In the genomic region with DNA sequence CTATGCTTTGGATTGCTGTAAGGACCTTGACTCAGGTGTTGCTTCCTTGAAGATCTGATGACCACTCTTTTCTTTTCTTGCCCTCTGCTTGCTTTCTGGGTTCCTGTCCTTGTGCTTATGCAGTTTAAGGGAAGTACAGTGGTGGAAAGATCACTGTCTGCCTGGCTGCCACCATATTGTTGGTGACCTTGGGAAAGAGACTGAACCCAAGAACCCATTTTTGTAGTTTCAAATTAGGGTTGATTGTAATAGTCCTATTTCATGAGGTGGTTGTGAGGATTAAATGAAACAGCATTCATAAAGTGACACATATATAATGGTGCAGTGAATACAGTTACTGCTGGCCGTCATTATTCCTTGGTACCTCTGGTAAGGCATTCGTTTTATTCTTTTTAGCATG, we compare ENCODE assay signal across 1 cellular context.
TF ChIP-seq lines count a peak whose summit lies in the region.

No MANE protein-coding gene starts in this region.

TF ChIP-seq in A549, 52 proteins besides CTCF, POLR2A, EP300 and RAD21 (continued from another document):
- TF ChIP-seq REST (IDR thresholded peaks at IDR 0.05) (no peak), SMC3 (IDR thresholded peaks at IDR 0.05) (no peak), TP53 (CRISPR knock-in tag; IDR thresholded peaks at IDR 0.05) (no peak), KDM1A (IDR thresholded peaks at IDR 0.05; ENCODE audit: low read depth) (no peak), HMGXB4 (CRISPR knock-in tag; IDR thresholded peaks at IDR 0.05; ENCODE audit: borderline replicate concordance) (no peak), NPAS2 (CRISPR knock-in tag; IDR thresholded peaks at IDR 0.05; ENCODE audit: borderline replicate concordance) (no peak), MAFK (IDR thresholded peaks at IDR 0.05; ENCODE audit: partially characterized antibody) (no peak), RNF2 (IDR thresholded peaks at IDR 0.05; ENCODE audit: borderline replicate concordance, low read depth) (no peak), RCOR1 (IDR thresholded peaks at IDR 0.05; ENCODE audit: low read depth, low read length) (no peak)
